ENCODE assay signal across 18 cellular contexts in genomic region chr22:22009661-22010060, GRCh38.
"Had no signal": no experiment of that assay in that cellular context is flagged by ENCODE, and none has a peak within 500 bp of the region (broad histone marks: within the 10 kb centered on the region; RNA-seq: fewer than 3 reads in every experiment).

No MANE protein-coding gene starts in this region.

- H3K4me1 ChIP-seq: prostate gland, stomach had no signal

- H3K36me3 Mint-ChIP-seq: activated naive CD8-positive, alpha-beta T cell treated with anti-CD3 and anti-CD28 coated beads, Interleukin-2, amount 10 ng/mL, durations not matched to agents 7 days and 5 days had no signal

- H3K9me3 ChIP-seq: prostate gland, thoracic aorta had no signal

- H3K27ac ChIP-seq: prostate gland, skin epidermis, stomach, thoracic aorta had no signal

- DNase-seq: activated CD4-positive, alpha-beta memory T cell treated with anti-CD3 and anti-CD28 coated beads, Interleukin-2, amount 10 ng/mL, durations not matched to agents 7 days and 5 days; activated gamma-delta T cell; activated naive CD8-positive, alpha-beta T cell treated with anti-CD3 and anti-CD28 coated beads, Interleukin-2, amount 10 ng/mL, durations not matched to agents 7 days and 5 days; activated T-cell treated with anti-CD3 and anti-CD28 coated beads, Interleukin-2, amount 50 U/mL, for 24 hours; anterior cingulate cortex; effector memory CD4-positive, alpha-beta T cell; left colon; right cardiac atrium; stimulated activated CD4-positive, alpha-beta T cell treated with anti-CD3 and anti-CD28 coated beads, Interleukin-15, amount 100 ng/mL, for 24 hours; stomach; T-helper 1 cell; T1000 had no signal

- H3K4me3 ChIP-seq: lung, prostate gland, skin epidermis, stomach, thoracic aorta had no signal

- H3K9me3 Mint-ChIP-seq: activated CD4-positive, alpha-beta memory T cell treated with anti-CD3 and anti-CD28 coated beads, Interleukin-2, amount 10 ng/mL, durations not matched to agents 7 days and 5 days; activated naive CD8-positive, alpha-beta T cell treated with anti-CD3 and anti-CD28 coated beads, Interleukin-2, amount 10 ng/mL, durations not matched to agents 7 days and 5 days; activated T-cell treated with anti-CD3 and anti-CD28 coated beads, Interleukin-2, amount 50 U/mL, for 24 hours; dendritic cell treated with granulocyte-macrophage colony-stimulating factor and Interleukin-4, amounts not matched to agents 40 ng/mL and 50 ng/mL, for 4 days had no signal

- ATAC-seq: left colon, right cardiac atrium had no signal

- H3K4me3 Mint-ChIP-seq: activated CD4-positive, alpha-beta memory T cell treated with anti-CD3 and anti-CD28 coated beads, Interleukin-2, amount 10 ng/mL, durations not matched to agents 7 days and 5 days; activated naive CD8-positive, alpha-beta T cell treated with anti-CD3 and anti-CD28 coated beads, Interleukin-2, amount 10 ng/mL, durations not matched to agents 7 days and 5 days; activated T-cell treated with anti-CD3 and anti-CD28 coated beads, Interleukin-2, amount 50 U/mL, for 24 hours; dendritic cell treated with granulocyte-macrophage colony-stimulating factor and Interleukin-4, amounts not matched to agents 40 ng/mL and 50 ng/mL, for 4 days; neural crest cell had no signal

- H3K36me3 ChIP-seq: prostate gland, stomach, thoracic aorta had no signal

- H3K4me1 Mint-ChIP-seq: activated naive CD8-positive, alpha-beta T cell treated with anti-CD3 and anti-CD28 coated beads, Interleukin-2, amount 10 ng/mL, durations not matched to agents 7 days and 5 days; neural crest cell had no signal
